In genomic region chr19:14528419-14529253, GRCh38 we compare ENCODE assay signal across 8 cellular contexts. TPM values are rescaled to one million over a fixed set of nuclear protein-coding genes. Genes with fewer than 3 reads are reported as not detected.
A peak's percentile ranks its signal among the peaks of the same experiment; 100 is the strongest.
DNase-seq lines count a peak whose midpoint lies in the region; ATAC-seq and TF ChIP-seq lines count a peak whose summit lies in the region.

No MANE protein-coding gene starts in this region.

- H3K79me2 ChIP-seq in OCI-LY1 (ENCODE audit: insufficient read depth, low read length) (peaks cover 32% of the 10 kb centered on the region), neural progenitor cell (ENCODE audit: low read depth) (peaks cover 40% of the 10 kb centered on the region)

- H3K27me3 Mint-ChIP-seq in CD4-positive, CD25-positive, alpha-beta regulatory T cell = no peaks in the 10 kb centered on the region
- peaks cover 6% of the 10 kb centered on the region for H3K27me3 Mint-ChIP-seq in neural progenitor cell (ENCODE audit: insufficient read depth, low read depth)

- peaks cover 8% of the 10 kb centered on the region for H3K36me3 Mint-ChIP-seq in CD4-positive, CD25-positive, alpha-beta regulatory T cell
- peaks cover 4% of the 10 kb centered on the region for H3K36me3 Mint-ChIP-seq in neural progenitor cell

- peaks cover 0 to 77% (median 29%) of the 10 kb centered on the region in 4 donors for H3K4me1 Mint-ChIP-seq in CD4-positive, CD25-positive, alpha-beta regulatory T cell
- peaks cover 22% of the 10 kb centered on the region for H3K4me1 Mint-ChIP-seq in neural progenitor cell

- peak overlapping the region; percentile 83 to 98 (median 95) for H3K4me3 Mint-ChIP-seq in CD4-positive, CD25-positive, alpha-beta regulatory T cell
- H3K4me3 Mint-ChIP-seq in neural progenitor cell = peak overlapping the region; percentile 94

- no peak for TF ChIP-seq CTCF in OCI-LY1 (IDR thresholded peaks at IDR 0.05; ENCODE audit: low read length)
- no peak for TF ChIP-seq CTCF in neural progenitor cell (IDR thresholded peaks at IDR 0.05)

- H3K9me2 ChIP-seq in OCI-LY1 (ENCODE audit: low read depth, low read length) = no peaks in the 10 kb centered on the region

- peak overlapping the region; percentile 95 to 100 (median 98) for H3K27ac Mint-ChIP-seq in CD4-positive, CD25-positive, alpha-beta regulatory T cell
- peak overlapping the region; percentile 82 for H3K27ac Mint-ChIP-seq in neural progenitor cell

- no peaks in the 10 kb centered on the region for H3K9me3 Mint-ChIP-seq in CD4-positive, CD25-positive, alpha-beta regulatory T cell
- H3K9me3 Mint-ChIP-seq in neural progenitor cell = no peaks in the 10 kb centered on the region

- H3K36me3 ChIP-seq in CD4-positive, CD25-positive, alpha-beta regulatory T cell (ENCODE audit: control insufficient read depth, insufficient read depth, low read length) = peaks cover 7% of the 10 kb centered on the region
- no peaks in the 10 kb centered on the region; the same call in 1 of the 2 replicates for H3K36me3 ChIP-seq in OCI-LY1 (ENCODE audit: insufficient read depth, low read length)
- peaks cover 3% of the 10 kb centered on the region for H3K36me3 ChIP-seq in effector memory CD4-positive, alpha-beta T cell (ENCODE audit: control insufficient read depth, insufficient read depth, low read length)
- no peaks in the 10 kb centered on the region for H3K36me3 ChIP-seq in neural progenitor cell

- 0 out of 2 replicates have a peak, but pooled peaks cover 5% of the 10 kb centered on the region for H3F3A ChIP-seq in OCI-LY1 (ENCODE audit: insufficient read depth, low read length)
- peaks cover 24% of the 10 kb centered on the region for H3F3A ChIP-seq in neural progenitor cell (ENCODE audit: low read depth)

- H3K4me2 ChIP-seq in OCI-LY1 (ENCODE audit: low read length) (peak overlapping the region; percentile 65), neural progenitor cell (peak overlapping the region; percentile 66)

- H3K27me3 ChIP-seq in CD4-positive, CD25-positive, alpha-beta regulatory T cell (ENCODE audit: control insufficient read depth, insufficient read depth, low read length) = no peaks in the 10 kb centered on the region
- H3K27me3 ChIP-seq in OCI-LY1 (ENCODE audit: insufficient read depth, low read length) (no peaks in the 10 kb centered on the region), neural progenitor cell (no peaks in the 10 kb centered on the region)
- no peaks in the 10 kb centered on the region for H3K27me3 ChIP-seq in effector memory CD4-positive, alpha-beta T cell (replicated peaks; ENCODE audit: control insufficient read depth, insufficient read depth, low read length, poor library complexity, severe bottlenecking)

- peak overlapping the region; percentile 59 for H3K9ac ChIP-seq in OCI-LY1 (ENCODE audit: low read length)
- H3K9ac ChIP-seq in neural progenitor cell = no peak overlapping the region

- H2AFZ ChIP-seq in OCI-LY1 (ENCODE audit: low read length) (no peak overlapping the region; the same call in 1 of the 2 replicates), neural progenitor cell (replicated peaks) (peak overlapping the region; percentile 78)

- intact Hi-C loops in posterior vena cava (cut with DNase I) = no loop called here

- H3K4me1 ChIP-seq in CD4-positive, CD25-positive, alpha-beta regulatory T cell (ENCODE audit: control insufficient read depth, insufficient read depth, low read length, poor library complexity, severe bottlenecking) = peaks cover 52% of the 10 kb centered on the region
- H3K4me1 ChIP-seq in OCI-LY1 (ENCODE audit: insufficient read depth, low read length, severe bottlenecking) = peaks cover 42% of the 10 kb centered on the region
- H3K4me1 ChIP-seq in effector memory CD4-positive, alpha-beta T cell (ENCODE audit: control insufficient read depth, insufficient read depth, low read length, poor library complexity, severe bottlenecking) = peaks cover 32% of the 10 kb centered on the region
- peaks cover 6% of the 10 kb centered on the region for H3K4me1 ChIP-seq in neural progenitor cell

- H4K20me1 ChIP-seq in OCI-LY1 (ENCODE audit: insufficient read depth, low read length) (no peaks in the 10 kb centered on the region), neural progenitor cell (ENCODE audit: low read depth) (peaks cover 19% of the 10 kb centered on the region)

- ATAC-seq in CD4-positive, CD25-positive, alpha-beta regulatory T cell (ENCODE audit: low read depth in 2 of 2) = no peak
- ATAC-seq in HG03175 (IDR thresholded peaks at IDR 0.05; ENCODE audit: unreplicated experiment) = no peak

- no peaks in the 10 kb centered on the region for H3K9me3 ChIP-seq in CD4-positive, CD25-positive, alpha-beta regulatory T cell (ENCODE audit: control insufficient read depth in 2 of 2, low read length in 2 of 2)
- H3K9me3 ChIP-seq in OCI-LY1 (ENCODE audit: low read length) = no peaks in the 10 kb centered on the region
- no peaks in the 10 kb centered on the region for H3K9me3 ChIP-seq in effector memory CD4-positive, alpha-beta T cell (ENCODE audit: control insufficient read depth, low read length)
- no peaks in the 10 kb centered on the region for H3K9me3 ChIP-seq in neural progenitor cell (ENCODE audit: low read depth)

- peak overlapping the region; percentile 92 for H3K27ac ChIP-seq in CD4-positive, CD25-positive, alpha-beta regulatory T cell (ENCODE audit: insufficient read depth, low read length, poor library complexity, severe bottlenecking)
- H3K27ac ChIP-seq in OCI-LY1 (ENCODE audit: low read depth, low read length, poor library complexity, severe bottlenecking) (peak overlapping the region; percentile 56), neural progenitor cell (no peak overlapping the region)
- H3K27ac ChIP-seq in effector memory CD4-positive, alpha-beta T cell (ENCODE audit: insufficient read depth, low read length, poor library complexity, severe bottlenecking) = peak overlapping the region; percentile 87

- H3K4me3 ChIP-seq in CD4-positive, CD25-positive, alpha-beta regulatory T cell (ENCODE audit: low read depth, low read length) = peak overlapping the region; percentile 59
- peak overlapping the region; percentile 66 for H3K4me3 ChIP-seq in OCI-LY1 (ENCODE audit: low read depth, low read length, poor library complexity, severe bottlenecking)
- H3K4me3 ChIP-seq in effector memory CD4-positive, alpha-beta T cell (ENCODE audit: insufficient read depth, low read depth, low read length, poor library complexity, severe bottlenecking) = peak overlapping the region; percentile 63
- H3K4me3 ChIP-seq in neural progenitor cell = peak overlapping the region; percentile 50

- no peak for DNase-seq in CD4-positive, CD25-positive, alpha-beta regulatory T cell
- no peak for DNase-seq in effector memory CD4-positive, alpha-beta T cell
- no peak for DNase-seq in neural progenitor cell (ENCODE audit: low spot score)
- DNase-seq in effector CD8-positive, alpha-beta T cell (lab: John Stamatoyannopoulos, UW) = no peak
- no peak for DNase-seq in posterior vena cava (ENCODE audit: low spot score)
- DNase-seq in stimulated activated CD4-positive, alpha-beta T cell treated with anti-CD3 and anti-CD28 coated beads, Interleukin-12 subunit alpha, Interleukin-12 subunit beta, amount 100 ng/mL, for 4 hours = no peak

RNA-seq across cellular contexts. Expression of gene TECR, which starts 0.8 kb away (rescaled TPM):
- total RNA-seq in CD4-positive, CD25-positive, alpha-beta regulatory T cell = 159 TPM
- 100 to 1,000 TPM; 304 to 351 (median 335) TPM for polyA plus RNA-seq in CD4-positive, CD25-positive, alpha-beta regulatory T cell
- total RNA-seq in neural progenitor cell (ENCODE audit: low replicate concordance) (41.9 and 96.4 TPM in 2 replicates), posterior vena cava (10 to 100 TPM; 36.8 to 56.6 TPM)

RNA-seq across cellular contexts. Expression of gene DNAJB1, which starts 10.4 kb away (rescaled TPM):
- total RNA-seq in CD4-positive, CD25-positive, alpha-beta regulatory T cell = 754 TPM
- polyA plus RNA-seq in CD4-positive, CD25-positive, alpha-beta regulatory T cell = 100 to 1,000 TPM; 302 to 349 (median 332) TPM
- total RNA-seq in neural progenitor cell (ENCODE audit: low replicate concordance) = 61.4 and 61.9 TPM in 2 replicates
- 10 to 100 TPM; 56.2 to 63.2 TPM for total RNA-seq in posterior vena cava

RNA-seq across cellular contexts. Expression of gene GIPC1, which starts 32.7 kb away (rescaled TPM):
- 37.5 TPM for total RNA-seq in CD4-positive, CD25-positive, alpha-beta regulatory T cell
- polyA plus RNA-seq in CD4-positive, CD25-positive, alpha-beta regulatory T cell = 10 to 100 TPM; 44.0 to 62.0 (median 55.7) TPM
- total RNA-seq in neural progenitor cell (ENCODE audit: low replicate concordance) = 23.6 and 83.6 TPM in 2 replicates
- total RNA-seq in posterior vena cava = 10 to 100 TPM; 43.5 to 46.1 TPM

RNA-seq across cellular contexts. Expression of gene NDUFB7, which starts 43.2 kb away (rescaled TPM):
- total RNA-seq in CD4-positive, CD25-positive, alpha-beta regulatory T cell = 51.4 TPM
- 100 to 1,000 TPM; 196 to 238 (median 218) TPM for polyA plus RNA-seq in CD4-positive, CD25-positive, alpha-beta regulatory T cell
- total RNA-seq in neural progenitor cell (ENCODE audit: low replicate concordance) = 38.0 and 177 TPM in 2 replicates
- 100 to 1,000 TPM; 157 to 177 TPM for total RNA-seq in posterior vena cava

RNA-seq across cellular contexts. Expression of gene PTGER1, which starts 53.5 kb away (rescaled TPM):
- not detected for total RNA-seq in CD4-positive, CD25-positive, alpha-beta regulatory T cell
- polyA plus RNA-seq in CD4-positive, CD25-positive, alpha-beta regulatory T cell = not detected
- total RNA-seq in neural progenitor cell (ENCODE audit: low replicate concordance) = not detected in 2 replicates
- 1 to 10 TPM in 1 of 2 donors, under 1 TPM in 1; 0.95 to 1.6 TPM for total RNA-seq in posterior vena cava

Comparison
In these comparisons a context has a peak if more than half of its experiments do, and no peak if none do; other contexts are left out.
1. RNA of gene DNAJB1, which starts 10.4 kb away (total RNA-seq): 754 TPM in CD4-positive, CD25-positive, alpha-beta regulatory T cell (single experiment); 56.2 to 63.2 TPM in posterior vena cava and 61.4 to 61.9 TPM in neural progenitor cell; every median in the first group is over 10 times any median in the second.
2. Peak in every context shown above with its lines, with median percentiles within 50 percentile points of each other: H3K4me3 ChIP-seq.